In genomic region chr9:21585756-21586752, GRCh38 we compare ENCODE assay signal across 22 cellular contexts.
DNase-seq lines count a peak whose midpoint lies in the region; ATAC-seq, FAIRE-seq and TF ChIP-seq lines count a peak whose summit lies in the region.
"Had no signal": no experiment of that assay in that cellular context is flagged by ENCODE, and none has a peak within 500 bp of the region (broad histone marks: within the 10 kb centered on the region; RNA-seq: fewer than 3 reads in every experiment).

No MANE protein-coding gene starts in this region.

- CTCF ChIA-PET in A549 (lab: Yijun Ruan, JAX) = interaction anchor here (0.6 to 2.1 kb wide), 13 partner anchors 9 to 210 kb away, joined by 3 to 11 read pairs (median 4); no protein-coding TSS in a partner anchor
- CTCF ChIA-PET in CD4-positive, alpha-beta T cell (lab: Charles Lee) = no interaction called here

- H3K27me3 ChIP-seq in tibial artery = no peaks in the 10 kb centered on the region
- H3K27me3 ChIP-seq in CD4-positive, alpha-beta T cell (ENCODE audit: control insufficient read depth, insufficient read depth, low read length) = no peaks in the 10 kb centered on the region
- H3K27me3 ChIP-seq: body of pancreas, dorsolateral prefrontal cortex had no signal

- peak overlapping the region; percentile 74 for H3K27ac Mint-ChIP-seq in HFFc6
- no peak overlapping the region for H3K27ac Mint-ChIP-seq in CD4-positive, alpha-beta T cell
- H3K27ac Mint-ChIP-seq: activated CD4-positive, alpha-beta T cell treated with anti-CD3 and anti-CD28 coated beads, Interleukin-2, amount 10 ng/mL, durations not matched to agents 7 days and 5 days; CD8-positive, alpha-beta memory T cell had no signal

- H3K36me3 ChIP-seq in tibial artery = no peaks in the 10 kb centered on the region

- H3K9me3 ChIP-seq in A549 (no peaks in the 10 kb centered on the region), tibial artery (no peaks in the 10 kb centered on the region)
- no peaks in the 10 kb centered on the region for H3K9me3 ChIP-seq in CD4-positive, alpha-beta T cell (ENCODE audit: control insufficient read depth, low read length)
- H3K9me3 ChIP-seq: body of pancreas had no signal

- in situ Hi-C loops in astrocyte of the spinal cord (cut with HindIII; ENCODE audit: low sequenced_read_pairs) = loop anchor here (25.0 kb wide), 1 partner anchor 201 kb away; no protein-coding TSS in a partner anchor

- peak; percentile 57 for TF ChIP-seq CTCF in A549 (IDR thresholded peaks at IDR 0.05)
- TF ChIP-seq CTCF in HFFc6 (IDR thresholded peaks at IDR 0.05) = peak; percentile 68
- peak; percentile 57 for TF ChIP-seq CTCF in astrocyte of the spinal cord (IDR thresholded peaks at IDR 0.05; ENCODE audit: low read depth, low read length)
- peak; percentile 46 for TF ChIP-seq CTCF in fibroblast of villous mesenchyme (IDR thresholded peaks at IDR 0.05; ENCODE audit: insufficient read depth, low read depth, low read length)
- TF ChIP-seq CTCF in tibial artery (IDR thresholded peaks at IDR 0.05) = no peak
- no peak for TF ChIP-seq CTCF in CD4-positive, alpha-beta T cell (IDR thresholded peaks at IDR 0.05)

- 38% methylated on average over 6 of the region's 6 CpGs for WGBS in A549 (ENCODE audit: missing lambda C conversion rate)

- POLR2A ChIA-PET in A549 (lab: Yijun Ruan, JAX) = interaction anchor here (0.9 kb wide), 1 partner anchor 97 kb away, joined by 4 read pairs; no protein-coding TSS in a partner anchor
- POLR2A ChIA-PET in CD4-positive, alpha-beta T cell (lab: Charles Lee) = no interaction called here

- TF ChIP-seq EP300 in A549 (IDR thresholded peaks at IDR 0.05) = no peak

- no peak for TF ChIP-seq POLR2A in A549 (IDR thresholded peaks at IDR 0.05; ENCODE audit: low read length)

- H3K4me1 ChIP-seq in A549 (peaks cover 86% of the 10 kb centered on the region), tibial artery (no peaks in the 10 kb centered on the region)
- H3K4me1 ChIP-seq: body of pancreas had no signal

- peaks cover 33% of the 10 kb centered on the region for H3K36me3 Mint-ChIP-seq in HFFc6 (ENCODE audit: low read depth)
- no peaks in the 10 kb centered on the region for H3K36me3 Mint-ChIP-seq in CD4-positive, alpha-beta T cell (ENCODE audit: low read depth)

- TF ChIP-seq RAD21 in A549 (conservative IDR thresholded peaks at IDR 0.05 in 1 of 2, IDR thresholded peaks at IDR 0.05 in 1 of 2) = peak; percentile 57 to 63

- intact Hi-C loops in tibial artery (cut with DNase I; ENCODE audit: low total_unique reads) = no loop called here
- intact Hi-C loops in CD4-positive, alpha-beta T cell (cut with DNase I, micrococcal nuclease) = loop anchor here in 1 of 2 experiments (10.0 kb wide), 2 partner anchors 199 to 261 kb away; no protein-coding TSS in a partner anchor

- DNase-seq in A549 (ENCODE audit: low read depth in 1 of 2, low spot score in 1 of 2) = peak in 1 of 2 experiments; percentile 63
- no peak for DNase-seq in HFFc6
- peak; percentile 35 for DNase-seq in astrocyte of the spinal cord (ENCODE audit: low read depth, low spot score)
- DNase-seq in fibroblast of villous mesenchyme (ENCODE audit: low read depth) = peak; percentile 39
- no peak for DNase-seq in NCI-H510A (lab: John Stamatoyannopoulos, UW)
- no peak for DNase-seq in tibial artery
- no peak for DNase-seq in HTR-8/SVneo (ENCODE audit: insufficient read length, low spot score)
- no peak for DNase-seq in CD4-positive, alpha-beta T cell
- DNase-seq: activated CD4-positive, alpha-beta T cell treated with anti-CD3 and anti-CD28 coated beads, Interleukin-2, amount 10 ng/mL, durations not matched to agents 7 days and 5 days; activated naive CD4-positive, alpha-beta T cell; body of pancreas; CD8-positive, alpha-beta memory T cell; dorsolateral prefrontal cortex; hypothalamus; left cardiac atrium; MM.1S; NCI-H187; NCI-H526 treated with DMSO at 0.1 percent for 48 hours; retina; stimulated activated naive CD8-positive, alpha-beta T cell treated with anti-CD3 and anti-CD28 coated beads, Interleukin-15, Interleukin-2, amounts not matched to agents 100 U/mL and 50 U/mL, for 24 hours had no signal

- peak in 1 of 2 experiments; percentile 4; a peak in 1 of 6 replicates for ATAC-seq in A549
- no peak for ATAC-seq in CD4-positive, alpha-beta T cell (ENCODE audit: poor library complexity)
- ATAC-seq: body of pancreas; left cardiac atrium; stimulated activated naive CD8-positive, alpha-beta T cell treated with anti-CD3 and anti-CD28 coated beads, Interleukin-15, Interleukin-2, amounts not matched to agents 100 U/mL and 50 U/mL, for 24 hours had no signal

- H3K4me3 Mint-ChIP-seq in HFFc6 = no peak overlapping the region; the same call in 1 of the 2 replicates
- H3K4me3 Mint-ChIP-seq in CD4-positive, alpha-beta T cell = no peak overlapping the region
- H3K4me3 Mint-ChIP-seq: activated CD4-positive, alpha-beta T cell treated with anti-CD3 and anti-CD28 coated beads, Interleukin-2, amount 10 ng/mL, durations not matched to agents 7 days and 5 days; CD8-positive, alpha-beta memory T cell; neural crest cell had no signal

- no peaks in the 10 kb centered on the region; the same call in 1 of the 2 replicates for H3K27me3 Mint-ChIP-seq in HFFc6 (ENCODE audit: insufficient read depth)
- H3K27me3 Mint-ChIP-seq in CD4-positive, alpha-beta T cell = no peaks in the 10 kb centered on the region

- H3K4me3 ChIP-seq in A549 (no peak overlapping the region; the same call in 2 of the 3 replicates), astrocyte of the spinal cord (ENCODE audit: low read depth, low read length) (no peak overlapping the region), fibroblast of villous mesenchyme (ENCODE audit: low read depth, low read length) (no peak overlapping the region), tibial artery (no peak overlapping the region)
- H3K4me3 ChIP-seq: body of pancreas, dorsolateral prefrontal cortex had no signal

- H3K4me2 ChIP-seq in A549 = peak overlapping the region; percentile 96

- peaks cover 90% of the 10 kb centered on the region for H3K4me1 Mint-ChIP-seq in HFFc6 (ENCODE audit: low read depth)
- H3K4me1 Mint-ChIP-seq in CD4-positive, alpha-beta T cell (ENCODE audit: low read depth) = peaks cover 5% of the 10 kb centered on the region
- H3K4me1 Mint-ChIP-seq: neural crest cell had no signal

- FAIRE-seq in A549 (lab: Jason Lieb, UNC) = peak; percentile 28
- FAIRE-seq in HTR-8/SVneo (lab: Jason Lieb, UNC) = no peak
- FAIRE-seq: A204.1 had no signal

- H3K9me3 Mint-ChIP-seq in HFFc6 = no peaks in the 10 kb centered on the region
- no peaks in the 10 kb centered on the region for H3K9me3 Mint-ChIP-seq in CD4-positive, alpha-beta T cell
- H3K9me3 Mint-ChIP-seq: activated CD4-positive, alpha-beta T cell treated with anti-CD3 and anti-CD28 coated beads, Interleukin-2, amount 10 ng/mL, durations not matched to agents 7 days and 5 days; CD8-positive, alpha-beta memory T cell; neural crest cell had no signal

- H3K27ac ChIP-seq in A549 (peak overlapping the region; percentile 93 to 97), tibial artery (no peak overlapping the region)
- H3K27ac ChIP-seq in CD4-positive, alpha-beta T cell (ENCODE audit: low read depth, low read length) = no peak overlapping the region
- H3K27ac ChIP-seq: body of pancreas, dorsolateral prefrontal cortex had no signal

TF ChIP-seq in A549, 52 proteins besides CTCF, POLR2A, EP300 and RAD21:
- TF ChIP-seq TP53 (CRISPR knock-in tag; IDR thresholded peaks at IDR 0.05) (0 out of 2 replicates have a peak, but pooled peaks have one; percentile 35), CEBPB (IDR thresholded peaks at IDR 0.05) (0 out of 4 replicates have a peak, but pooled peaks of 1 of the 2 experiments have one; percentile 11), ATOH8 (CRISPR knock-in tag; IDR thresholded peaks at IDR 0.05; ENCODE audit: low read depth) (peak; percentile 84; the same call in 1 of the 2 replicates), PBX3 (IDR thresholded peaks at IDR 0.05) (no peak), PHF8 (IDR thresholded peaks at IDR 0.05; ENCODE audit: borderline replicate concordance, low read depth) (no peak), KDM5A (IDR thresholded peaks at IDR 0.05) (no peak), HOXA7 (CRISPR knock-in tag; IDR thresholded peaks at IDR 0.05) (peak; percentile 54; the same call in 1 of the 2 replicates), RCOR1 (IDR thresholded peaks at IDR 0.05; ENCODE audit: low read depth, low read length) (no peak), SMC3 (IDR thresholded peaks at IDR 0.05) (peak; percentile 61), MAZ (IDR thresholded peaks at IDR 0.05; ENCODE audit: borderline replicate concordance, low read depth, low read length) (no peak), HOXB5 (CRISPR knock-in tag; IDR thresholded peaks at IDR 0.05) (peak; percentile 77), RNF2 (IDR thresholded peaks at IDR 0.05; ENCODE audit: borderline replicate concordance, low read depth) (no peak), HOXB13 (CRISPR knock-in tag; IDR thresholded peaks at IDR 0.05; ENCODE audit: low read depth) (peak; percentile 87), JUN (IDR thresholded peaks at IDR 0.05) (0 out of 5 replicates have a peak, but pooled peaks of 1 of the 2 experiments have one; percentile 36), EHF (CRISPR knock-in tag; IDR thresholded peaks at IDR 0.05) (peak; percentile 62; the same call in 1 of the 2 replicates), BHLHE40 (IDR thresholded peaks at IDR 0.05; ENCODE audit: low read depth, low read length) (no peak), GATA3 (IDR thresholded peaks at IDR 0.05; ENCODE audit: borderline replicate concordance) (no peak), TFCP2L1 (CRISPR knock-in tag; IDR thresholded peaks at IDR 0.05) (no peak), FOSL2 (IDR thresholded peaks at IDR 0.05) (no peak), FOSL2 (CRISPR knock-in tag; IDR thresholded peaks at IDR 0.05) (peak; percentile 9; the same call in 1 of the 2 replicates), NR3C1 (IDR thresholded peaks at IDR 0.05) (no peak)

Comparison
In these comparisons a context has a peak if more than half of its experiments do, and no peak if none do; other contexts are left out.
1. DNase-seq: peak in astrocyte of the spinal cord (single experiment) and fibroblast of villous mesenchyme (single experiment); none in HFFc6 (single experiment), NCI-H510A (single experiment), tibial artery (0 of 2), HTR-8/SVneo (single experiment) and CD4-positive, alpha-beta T cell (0 of 10).
2. H3K27ac ChIP-seq: peak in A549 (2 of 2); none in tibial artery (0 of 2) and CD4-positive, alpha-beta T cell (single experiment).
3. CTCF ChIP-seq: peak in A549 (single experiment), HFFc6 (single experiment), astrocyte of the spinal cord (single experiment) and fibroblast of villous mesenchyme (single experiment); none in tibial artery (0 of 2) and CD4-positive, alpha-beta T cell (single experiment).